Comparison of ENCODE assay signal across 9 cellular contexts in the genomic region with DNA sequence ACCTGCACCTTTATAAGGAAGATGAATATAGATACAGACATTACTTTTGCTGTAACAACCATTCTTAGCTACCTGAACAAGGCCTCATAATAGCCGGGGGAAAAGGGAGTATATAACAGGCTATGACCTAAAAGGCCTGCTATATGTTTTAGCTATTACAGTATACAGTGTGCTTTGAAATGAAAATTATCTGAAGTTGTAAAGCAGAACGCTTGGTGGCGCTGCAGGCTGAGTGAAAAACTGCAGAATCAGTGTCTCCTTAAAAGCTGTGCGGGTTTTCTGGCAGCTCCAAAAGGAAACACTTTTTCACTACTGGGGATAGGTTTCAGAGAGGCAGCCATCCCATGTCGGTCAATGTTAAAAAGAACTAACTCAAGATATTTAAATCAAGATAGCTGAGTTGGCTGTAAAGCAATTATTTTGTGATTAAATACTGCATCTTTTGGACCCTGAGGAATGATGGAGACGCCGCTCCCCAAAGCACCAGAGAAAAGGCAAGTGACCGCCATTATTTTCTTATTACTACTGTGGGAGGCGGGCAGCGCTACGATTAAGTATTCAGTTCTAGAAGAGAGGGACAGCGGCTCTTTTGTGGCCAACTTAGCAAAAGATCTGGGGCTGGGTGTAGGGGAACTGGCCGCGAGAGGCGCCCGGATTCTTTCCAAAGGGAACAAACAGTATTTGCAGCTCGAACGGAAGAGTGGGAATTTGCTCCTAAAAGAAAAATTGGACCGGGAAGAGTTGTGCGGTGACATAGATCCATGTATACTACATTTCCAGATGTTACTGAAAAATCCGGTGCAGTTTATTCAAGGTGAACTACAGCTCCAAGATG. TPM values are rescaled to one million over a fixed set of nuclear protein-coding genes. Genes with fewer than 3 reads are reported as not detected.
A peak's percentile ranks its signal among the peaks of the same experiment; 100 is the strongest.
DNase-seq lines count a peak whose midpoint lies in the region; ATAC-seq and TF ChIP-seq lines count a peak whose summit lies in the region.
"Had no signal": no experiment of that assay in that cellular context is flagged by ENCODE, and none has a peak within 500 bp of the region (broad histone marks: within the 10 kb centered on the region; RNA-seq: fewer than 3 reads in every experiment).

No MANE protein-coding gene starts in this region.

- ATAC-seq in GM18861 (IDR thresholded peaks at IDR 0.05; ENCODE audit: unreplicated experiment), result no peak
- ATAC-seq: activated T-cell treated with anti-CD3 and anti-CD28 coated beads, Interleukin-2, amount 50 U/mL, for 72 hours had no signal

- peak; percentile 32 for TF ChIP-seq CTCF in mesothelial cell of epicardium (IDR thresholded peaks at IDR 0.05; ENCODE audit: unreplicated experiment)

- no peaks in the 10 kb centered on the region for H3K27me3 Mint-ChIP-seq in mesothelial cell of epicardium (ENCODE audit: low read depth)

- no peak overlapping the region for H3K9ac ChIP-seq in NT2/D1 (ENCODE audit: insufficient read length, low read depth)

- peaks cover 42% of the 10 kb centered on the region for H3K9me3 Mint-ChIP-seq in mesothelial cell of epicardium

- H3K4me1 Mint-ChIP-seq in mesothelial cell of epicardium, result no peaks in the 10 kb centered on the region

- no peak overlapping the region for H3K4me3 Mint-ChIP-seq in mesothelial cell of epicardium
- H3K4me3 Mint-ChIP-seq: activated T-cell treated with anti-CD3 and anti-CD28 coated beads, Interleukin-2, amount 50 U/mL, for 72 hours had no signal

- peaks cover 6% of the 10 kb centered on the region; the same call in 1 of the 2 replicates for H3K9me3 ChIP-seq in NT2/D1 (ENCODE audit: insufficient read depth, low read length)

- peaks cover 41% of the 10 kb centered on the region for H3K36me3 Mint-ChIP-seq in mesothelial cell of epicardium

- H3K4me3 ChIP-seq in NT2/D1 (ENCODE audit: insufficient read length, low read depth), result no peak overlapping the region

- no peaks in the 10 kb centered on the region for H3K36me3 ChIP-seq in NT2/D1 (ENCODE audit: insufficient read depth, insufficient read length, low read length)

- H3K4me1 ChIP-seq in NT2/D1 (ENCODE audit: insufficient read depth, insufficient read length), result no peaks in the 10 kb centered on the region

- H3K27me3 ChIP-seq in NT2/D1 (ENCODE audit: insufficient read depth, insufficient read length), result no peaks in the 10 kb centered on the region

- no peak overlapping the region for H3K27ac Mint-ChIP-seq in mesothelial cell of epicardium
- H3K27ac Mint-ChIP-seq: activated T-cell treated with anti-CD3 and anti-CD28 coated beads, Interleukin-2, amount 50 U/mL, for 72 hours had no signal

- DNase-seq in DMS 273 (lab: John Stamatoyannopoulos, UW; ENCODE audit: unreplicated experiment) (peak; percentile 48), DMS 273 treated with DMSO at 0.1 percent for 48 hours (lab: John Stamatoyannopoulos, UW) (no peak), NT2/D1 (ENCODE audit: low read depth, low spot score) (peak; percentile 5), mesothelial cell of epicardium (ENCODE audit: low spot score in 2 of 2, unreplicated experiment in 2 of 2) (no peak), cerebellum (ENCODE audit: low spot score) (no peak)
- DNase-seq: activated T-cell treated with anti-CD3 and anti-CD28 coated beads, Interleukin-2, amount 50 U/mL, for 72 hours; KBM-7; small intestine had no signal

RNA-seq across cellular contexts. Expression of gene PCDHB6, which starts 5.9 kb away (rescaled TPM):
- total RNA-seq in mesothelial cell of epicardium, result 1.8 to 2.1 TPM (median 2.1 TPM) in 3 replicates
- total RNA-seq in cerebellum, result 3.7 TPM
- total RNA-seq: activated T-cell treated with anti-CD3 and anti-CD28 coated beads, Interleukin-2, amount 50 U/mL, for 72 hours had no signal

RNA-seq across cellular contexts. Expression of gene PCDHB7, which starts 16.7 kb away (rescaled TPM):
- total RNA-seq in mesothelial cell of epicardium (1.4 to 1.8 TPM (median 1.6 TPM) in 3 replicates), cerebellum (6.8 TPM)
- total RNA-seq: activated T-cell treated with anti-CD3 and anti-CD28 coated beads, Interleukin-2, amount 50 U/mL, for 72 hours had no signal

RNA-seq across cellular contexts. Expression of gene PCDHB5, which starts 20.8 kb away (rescaled TPM):
- total RNA-seq in mesothelial cell of epicardium (5.2 to 6.8 TPM (median 6.0 TPM) in 3 replicates), cerebellum (14.3 TPM)
- total RNA-seq: activated T-cell treated with anti-CD3 and anti-CD28 coated beads, Interleukin-2, amount 50 U/mL, for 72 hours had no signal

RNA-seq across cellular contexts. Expression of gene PCDHB8, which starts 21.8 kb away (rescaled TPM):
- total RNA-seq in mesothelial cell of epicardium, result 2.3 to 2.4 TPM (median 2.4 TPM) in 3 replicates
- 6.9 TPM for total RNA-seq in cerebellum
- total RNA-seq: activated T-cell treated with anti-CD3 and anti-CD28 coated beads, Interleukin-2, amount 50 U/mL, for 72 hours had no signal

RNA-seq across cellular contexts. Expression of gene PCDHB16, which starts 26.4 kb away (rescaled TPM):
- total RNA-seq in mesothelial cell of epicardium (23.5 to 24.6 TPM (median 24.4 TPM) in 3 replicates), cerebellum (8.2 TPM)
- total RNA-seq: activated T-cell treated with anti-CD3 and anti-CD28 coated beads, Interleukin-2, amount 50 U/mL, for 72 hours had no signal

Comparison
In these comparisons a context has a peak if more than half of its experiments do, and no peak if none do; other contexts are left out.
1. DNase-seq: peak in DMS 273 (single experiment) and NT2/D1 (single experiment); none in DMS 273 treated with DMSO at 0.1 percent for 48 hours (single experiment), mesothelial cell of epicardium (0 of 2) and cerebellum (single experiment).